12 cellular contexts compared by ENCODE assay signal in the genomic region with DNA sequence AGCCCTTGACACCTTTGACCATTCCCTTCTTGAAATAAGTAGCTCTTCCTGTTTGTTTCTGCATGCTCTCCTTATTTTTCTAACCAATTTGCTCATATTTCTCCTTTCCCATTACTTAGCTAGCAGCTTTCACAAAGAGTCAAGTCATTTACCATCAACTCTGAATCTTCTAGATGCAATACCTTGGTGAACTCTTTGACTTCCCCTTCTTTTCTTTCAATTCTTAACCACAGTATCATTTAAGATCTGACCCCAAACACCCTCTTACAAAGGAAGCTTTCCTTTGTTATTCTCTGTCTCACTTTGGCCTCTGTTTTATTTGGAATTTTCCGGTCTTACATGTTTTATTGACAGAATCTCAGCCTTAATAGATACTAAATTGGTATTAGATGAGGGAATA.
"Had no signal": no experiment of that assay in that cellular context is flagged by ENCODE, and none has a peak within 500 bp of the region (broad histone marks: within the 10 kb centered on the region; RNA-seq: fewer than 3 reads in every experiment).

No MANE protein-coding gene starts in this region.

- ATAC-seq: effector memory CD8-positive, alpha-beta T cell; upper lobe of right lung had no signal

- DNase-seq: activated CD4-positive, alpha-beta T cell treated with anti-CD3 and anti-CD28 coated beads, Interleukin-2, amount 50 U/mL, for 4 hours; activated effector memory CD4-positive, alpha-beta T cell treated with Interleukin-2 at 50 U/mL for 16 hours; activated T-cell treated with anti-CD3 and anti-CD28 coated beads, Interleukin-2, amount 50 U/mL, for 1 hour; amniotic stem cell; effector memory CD8-positive, alpha-beta T cell; kidney; left ventricle myocardium inferior; mesendoderm; occipital lobe; stimulated activated CD4-positive, alpha-beta T cell treated with anti-CD3 and anti-CD28 coated beads, Interleukin-4, amount 100 ng/mL, for 1 hour; stimulated activated CD8-positive, alpha-beta memory T cell treated with anti-CD3 and anti-CD28 coated beads, Interleukin-4, amount 100 ng/mL, for 48 hours; upper lobe of right lung had no signal

- FAIRE-seq: kidney had no signal
